22 cellular contexts compared by ENCODE assay signal in genomic region chr12:130955238-130955816, GRCh38. TPM values are rescaled to one million over a fixed set of nuclear protein-coding genes. Genes with fewer than 3 reads are reported as not detected.
DNase-seq lines count a peak whose midpoint lies in the region; ATAC-seq, FAIRE-seq and TF ChIP-seq lines count a peak whose summit lies in the region.
"Had no signal": no experiment of that assay in that cellular context is flagged by ENCODE, and none has a peak within 500 bp of the region (broad histone marks: within the 10 kb centered on the region; RNA-seq: fewer than 3 reads in every experiment).

No MANE protein-coding gene starts in this region.

- CTCF ChIA-PET in H1 (lab: Charles Lee; ENCODE audit: partially characterized antibody): interaction anchor here (0.6 kb wide), 1 partner anchor 150 kb away, joined by 3 read pairs; no protein-coding TSS in a partner anchor

- no peak overlapping the region for H2BK5ac ChIP-seq in H1 (ENCODE audit: low read depth, low read length)

- H3K4me1 ChIP-seq in H1 (replicated peaks in 1 of 4; ENCODE audit: control insufficient read depth in 3 of 4, insufficient read depth in 4 of 4, low read length in 3 of 4) (peaks cover 3 to 22% (median 4%) of the 10 kb centered on the region in 4 experiments; a peak in 6 of 7 replicates), left lung (peaks cover 0 to 18% of the 10 kb centered on the region in 2 donors), rectal smooth muscle tissue (ENCODE audit: control insufficient read depth, insufficient read depth, low read length) (peaks cover 17% of the 10 kb centered on the region)

- ATAC-seq in left lung (peak; percentile 46), HG02852 (IDR thresholded peaks at IDR 0.05; ENCODE audit: unreplicated experiment) (no peak)
- ATAC-seq: effector memory CD8-positive, alpha-beta T cell had no signal

- H3K56ac ChIP-seq in H1 (replicated peaks; ENCODE audit: insufficient read length, low read depth, low read length): no peak overlapping the region

- 0 out of 2 replicates have a peak overlapping the region, but pooled peaks have one; percentile 45 for H2AFZ ChIP-seq in H1 (ENCODE audit: low read length)

- WGBS in H1 (ENCODE audit: extremely low coverage in 1 of 2, insufficient coverage in 1 of 2, insufficient read length in 1 of 2, insufficient replicate concordance in 2 of 2, low coverage in 1 of 2, low lambda C conversion rate in 2 of 2, missing lambda C conversion rate in 1 of 2), 2 experiments: 87% methylated on average over 11 of the region's 11 CpGs; no CpG with 5 or more reads in 1 of the 2 experiments

- H3K23ac ChIP-seq in H1 (ENCODE audit: insufficient read length): no peak overlapping the region

- H2BK20ac ChIP-seq in H1 (ENCODE audit: low read length): 0 out of 2 replicates have a peak overlapping the region, but pooled peaks have one; percentile 77

- no peak for FAIRE-seq in H1 (lab: Jason Lieb, UNC)
- FAIRE-seq: A204.1, GM12891, TTC549 had no signal

- H3K27ac ChIP-seq in H1 (ENCODE audit: low read depth, low read length): no peak overlapping the region
- peak overlapping the region; percentile 18 to 41 for H3K27ac ChIP-seq in left lung
- H3K27ac ChIP-seq in rectal smooth muscle tissue (ENCODE audit: low read depth, low read length): no peak overlapping the region

- H3K79me1 ChIP-seq in H1 (ENCODE audit: low read depth, low read length): no peaks in the 10 kb centered on the region

- H2BK12ac ChIP-seq in H1 (ENCODE audit: low read depth, low read length): peak overlapping the region; percentile 86; the same call in 1 of the 2 replicates

- H3K4me2 ChIP-seq in H1 (ENCODE audit: insufficient read depth in 1 of 2, low read depth in 2 of 2, low read length in 2 of 2): no peak overlapping the region

- H2BK120ac ChIP-seq in H1 (replicated peaks; ENCODE audit: low read depth, low read length): no peak overlapping the region

- H3K23me2 ChIP-seq in H1 (ENCODE audit: low read depth, low read length): peaks cover 3% of the 10 kb centered on the region; the same call in 1 of the 2 replicates

- no peak overlapping the region for H4K91ac ChIP-seq in H1 (replicated peaks; ENCODE audit: insufficient read length, low read length)

- 0 out of 2 replicates have a peak overlapping the region, but pooled peaks have one; percentile 29 for H3K18ac ChIP-seq in H1 (ENCODE audit: extremely low read depth, low read length)

- H4K8ac ChIP-seq in H1 (ENCODE audit: extremely low read depth, insufficient read depth, low read length): no peak overlapping the region; the same call in 1 of the 2 replicates

- H3K14ac ChIP-seq in H1 (ENCODE audit: insufficient read length): no peak overlapping the region

- no peak overlapping the region for H2AK5ac ChIP-seq in H1 (ENCODE audit: low read depth, low read length)

- intact Hi-C loops in left lung (cut with DNase I): no loop called here

- H3K9me3 ChIP-seq in H1 (ENCODE audit: insufficient read depth in 2 of 2, low read depth in 1 of 2, low read length in 1 of 2) (no peaks in the 10 kb centered on the region), left lung (no peaks in the 10 kb centered on the region)
- H3K9me3 ChIP-seq: Caco-2 had no signal

- TF ChIP-seq EP300 in H1 (IDR thresholded peaks at IDR 0.05; ENCODE audit: borderline replicate concordance in 1 of 2, low read depth in 2 of 2, low read length in 2 of 2): no peak

- H3K4me3 ChIP-seq in AG10803 (ENCODE audit: low read length): peak overlapping the region; percentile 63
- H3K4me3 ChIP-seq in H1 (ENCODE audit: extremely low read depth in 1 of 4, insufficient read depth in 2 of 4, low read depth in 3 of 4, low read length in 4 of 4): no peak overlapping the region
- H3K4me3 ChIP-seq in left lung: peak overlapping the region; percentile 37 to 48
- peak overlapping the region; percentile 44 for H3K4me3 ChIP-seq in rectal smooth muscle tissue (ENCODE audit: low read length)

- H2BK15ac ChIP-seq in H1 (ENCODE audit: low read length): no peak overlapping the region

- H4K20me1 ChIP-seq in H1 (replicated peaks in 1 of 2; ENCODE audit: control insufficient read depth in 1 of 2, insufficient read depth in 2 of 2, low read length in 2 of 2): peaks cover 0 to 4% of the 10 kb centered on the region in 2 experiments

- H3K27me3 ChIP-seq in H1 (replicated peaks in 1 of 4; ENCODE audit: control insufficient read depth in 3 of 4, extremely low read depth in 1 of 4, insufficient read depth in 3 of 4, low read length in 3 of 4): peaks cover 0 to 3% (median 1%) of the 10 kb centered on the region in 4 experiments; a peak in 1 of 7 replicates
- peaks cover 0 to 20% of the 10 kb centered on the region in 2 donors for H3K27me3 ChIP-seq in left lung
- H3K27me3 ChIP-seq in rectal smooth muscle tissue (ENCODE audit: control insufficient read depth, insufficient read depth, low read length): no peaks in the 10 kb centered on the region

- DNase-seq in AG10803 (ENCODE audit: low read depth): peak; percentile 27
- no peak for DNase-seq in H1 (ENCODE audit: low read depth in 1 of 2, low spot score in 2 of 2)
- peak in 1 of 2 donors; percentile 67 for DNase-seq in left lung
- DNase-seq in NCI-H2107 (lab: John Stamatoyannopoulos, UW): no peak
- no peak for DNase-seq in AG08395 (ENCODE audit: low spot score)
- no peak for DNase-seq in iPS-NIHi11 (ENCODE audit: low spot score)
- DNase-seq: activated CD4-positive, alpha-beta T cell treated with anti-CD3 and anti-CD28 coated beads, Interleukin-2, amount 50 U/mL, for 4 hours; activated naive CD8-positive, alpha-beta T cell treated with anti-CD3 and anti-CD28 coated beads, Interleukin-2, amount 10 ng/mL, durations not matched to agents 7 days and 5 days; activated T-cell treated with anti-CD3 and anti-CD28 coated beads, Interleukin-2, amount 50 U/mL, for 48 hours; Caco-2; caudate nucleus; effector memory CD8-positive, alpha-beta T cell; H9; immature natural killer cell; NCI-H1436 had no signal

- H4K5ac ChIP-seq in H1 (ENCODE audit: insufficient read length, low read depth, low read length): no peak overlapping the region

- no peaks in the 10 kb centered on the region for H3K79me2 ChIP-seq in H1 (ENCODE audit: control insufficient read depth in 1 of 2, insufficient read depth in 2 of 2, low read length in 2 of 2)

- H3K9ac ChIP-seq in H1 (replicated peaks in 1 of 4; ENCODE audit: extremely low read depth in 1 of 4, low read depth in 3 of 4, low read length in 3 of 4) (no peak overlapping the region), rectal smooth muscle tissue (ENCODE audit: low read length) (peak overlapping the region; percentile 45)

- H3K36me3 ChIP-seq in H1 (ENCODE audit: control insufficient read depth in 2 of 4, insufficient read depth in 4 of 4, low read length in 3 of 4): no peaks in the 10 kb centered on the region
- H3K36me3 ChIP-seq in left lung: no peaks in the 10 kb centered on the region
- no peaks in the 10 kb centered on the region for H3K36me3 ChIP-seq in rectal smooth muscle tissue (ENCODE audit: control insufficient read depth, insufficient read depth, low read length)

- TF ChIP-seq CTCF in AG10803 (conservative IDR thresholded peaks at IDR 0.05; ENCODE audit: low read length) (no peak), H1 (IDR thresholded peaks at IDR 0.05; ENCODE audit: control extremely low read depth in 1 of 3, insufficient read depth in 1 of 3, low read depth in 1 of 3, low read length in 3 of 3) (no peak), left lung (IDR thresholded peaks at IDR 0.05) (no peak)

- POLR2A ChIA-PET in H1 (lab: Charles Lee; ENCODE audit: partially characterized antibody): no interaction called here

- TF ChIP-seq POLR2A in H1 (IDR thresholded peaks at IDR 0.05; ENCODE audit: control extremely low read depth in 1 of 2, low read depth in 2 of 2, low read length in 2 of 2): no peak

- no peak for TF ChIP-seq RAD21 in H1 (IDR thresholded peaks at IDR 0.05 in 1 of 2, conservative IDR thresholded peaks at IDR 0.05 in 1 of 2; ENCODE audit: low read depth in 2 of 2, low read length in 2 of 2)

- H3K4ac ChIP-seq in H1 (replicated peaks; ENCODE audit: insufficient read length, low read depth, low read length): no peak overlapping the region

TF ChIP-seq in H1, 55 proteins besides CTCF, POLR2A, EP300 and RAD21:
- no peak for TF ChIP-seq NANOG (IDR thresholded peaks at IDR 0.05; ENCODE audit: insufficient read depth, low read depth, low read length, poor library complexity, severe bottlenecking)
- TF ChIP-seq POLR2AphosphoS5 (IDR thresholded peaks at IDR 0.05; ENCODE audit: low read depth, low read length): no peak
- TF ChIP-seq SIX5 (IDR thresholded peaks at IDR 0.05; ENCODE audit: low read depth, low read length): no peak
- TF ChIP-seq TAF7 (optimal IDR thresholded peaks at IDR 0.05; ENCODE audit: borderline replicate concordance, low read depth, low read length): no peak
- TF ChIP-seq EGR1 (IDR thresholded peaks at IDR 0.05; ENCODE audit: borderline replicate concordance, low read depth, low read length): no peak
- no peak for TF ChIP-seq SIN3A (conservative IDR thresholded peaks at IDR 0.05 in 1 of 2, IDR thresholded peaks at IDR 0.05 in 1 of 2; ENCODE audit: low read depth in 1 of 2, low read length in 2 of 2)
- TF ChIP-seq POU5F1 (IDR thresholded peaks at IDR 0.05; ENCODE audit: low read depth, low read length): no peak
- TF ChIP-seq ATF3 (IDR thresholded peaks at IDR 0.05; ENCODE audit: insufficient read depth, low read depth, low read length): no peak
- no peak for TF ChIP-seq JUND (IDR thresholded peaks at IDR 0.05; ENCODE audit: low read length)
- TF ChIP-seq NRF1 (IDR thresholded peaks at IDR 0.05; ENCODE audit: low read depth, low read length): no peak
- TF ChIP-seq SRF (IDR thresholded peaks at IDR 0.05; ENCODE audit: low read depth, low read length): no peak
- no peak for TF ChIP-seq RBBP5 (IDR thresholded peaks at IDR 0.05; ENCODE audit: borderline replicate concordance, low read depth, low read length)
TF ChIP-seq in H1: peak in this region for 0.

RNA-seq across cellular contexts. Expression of gene ADGRD1, which starts 1.6 kb away (rescaled TPM):
- total RNA-seq in H1 (2021; fragmentation: NEBNext Ultra II Directional; extraction: Animal tissue kit (Norgen Biotek cat#: 25700)): 0.48 and 1.3 TPM in 2 replicates
- polyA plus RNA-seq in H1 (2011; rRNA removed): 0.36 and 1.1 TPM in 2 replicates
- polyA plus RNA-seq in H1 (2011; cell fraction: cytosol; rRNA removed): 0.47 TPM
- polyA plus RNA-seq in H1 (2011; cell fraction: nucleus; rRNA removed): 2.0 TPM
- 0.20 to 0.96 TPM (median 0.35 TPM) in 4 replicates for polyA plus RNA-seq in H1 (2012, experiment 1 of 2)
- 0.12 TPM for polyA plus RNA-seq in H1 (2012, experiment 2 of 2)
- polyA plus RNA-seq in H1 (2013, experiment 1 of 2): 0.34 TPM
- polyA plus RNA-seq in H1 (2013, experiment 2 of 2): 0.39 TPM
- polyA minus RNA-seq in H1 (2011; rRNA and poly(A)+ RNA removed): 1.6 and 1.8 TPM in 2 replicates
- polyA minus RNA-seq in H1 (2011; cell fraction: cytosol; rRNA and poly(A)+ RNA removed): 1.2 TPM
- 3.6 TPM for polyA minus RNA-seq in H1 (2011; cell fraction: nucleus; rRNA and poly(A)+ RNA removed)
- total RNA-seq in left lung: 100 to 1,000 TPM in 1 of 2 donors, 10 to 100 TPM in 1; 70.2 to 167 TPM
- total RNA-seq: activated naive CD8-positive, alpha-beta T cell treated with anti-CD3 and anti-CD28 coated beads, Interleukin-2, amount 10 ng/mL, durations not matched to agents 7 days and 5 days; HT-29; pulmonary artery endothelial cell had no signal
- polyA plus RNA-seq: immature natural killer cell had no signal

Comparison
In these comparisons a context has a peak if more than half of its experiments do, and no peak if none do; other contexts are left out.
1. H3K4me3 ChIP-seq: peak in AG10803 (single experiment), left lung (2 of 2) and rectal smooth muscle tissue (single experiment); none in H1 (0 of 4).
2. H3K27ac ChIP-seq: peak in left lung (2 of 2); none in H1 (single experiment) and rectal smooth muscle tissue (single experiment).
3. RNA of gene ADGRD1, which starts 1.6 kb away (total RNA-seq): 70.2 to 167 TPM in left lung; 0.48 to 1.3 TPM in H1; every median in the first group is over 10 times any median in the second.